8 cellular contexts compared by ENCODE assay signal in genomic region chr20:14142171-14142570, GRCh38.
DNase-seq lines count a peak whose midpoint lies in the region; ATAC-seq and TF ChIP-seq lines count a peak whose summit lies in the region.

No MANE protein-coding gene starts in this region.

- no peaks in the 10 kb centered on the region for H3K36me3 ChIP-seq in left lung

- DNase-seq in Ammon's horn (ENCODE audit: low spot score) (peak; percentile 79), HEK293T (ENCODE audit: extremely low spot score) (peak; percentile 70), NCI-H345 treated with DMSO at 0.1 percent for 48 hours (lab: John Stamatoyannopoulos, UW; ENCODE audit: unreplicated experiment) (peak; percentile 80), cerebellum (ENCODE audit: low spot score) (peak; percentile 20), left lung (peak in 1 of 2 donors; percentile 34)

- H3K4me3 ChIP-seq in left lung: no peak overlapping the region

- POLR2A ChIA-PET in HEK293T (lab: Yijun Ruan, JAX): interaction anchor here (1.8 kb wide), 1 partner anchor 195 kb away, joined by 9 read pairs; the partner anchor contains the start of gene FLRT3

- H3K27me3 ChIP-seq in left lung: no peaks in the 10 kb centered on the region

- no peak for TF ChIP-seq POLR2A in GM18505 (IDR thresholded peaks at IDR 0.05; ENCODE audit: borderline replicate concordance, extremely low read depth, insufficient read depth, insufficient read length)

- peak; percentile 28 for TF ChIP-seq CTCF in left lung (IDR thresholded peaks at IDR 0.05)

- H3K27ac ChIP-seq in left lung: no peak overlapping the region

- no peaks in the 10 kb centered on the region for H3K4me1 ChIP-seq in left lung

- ATAC-seq in left lung (peak; percentile 98), GM18505 (IDR thresholded peaks at IDR 0.05; ENCODE audit: unreplicated experiment) (no peak), HG03175 (IDR thresholded peaks at IDR 0.05; ENCODE audit: unreplicated experiment) (no peak), HG03439 (IDR thresholded peaks at IDR 0.05; ENCODE audit: unreplicated experiment) (no peak)

- no peaks in the 10 kb centered on the region for H3K9me3 ChIP-seq in left lung

- CTCF ChIA-PET in HEK293T (lab: Yijun Ruan, JAX): interaction anchor here (0.8 to 2.2 kb wide), 4 partner anchors 31 to 195 kb away, joined by 3 to 7 read pairs (median 6); partner anchors contain the start of gene FLRT3

- intact Hi-C loops in left lung (cut with DNase I): no loop called here

TF ChIP-seq in HEK293T, 16 proteins besides CTCF, POLR2A, EP300 and RAD21:
- no peak for TF ChIP-seq FOXA1 (IDR thresholded peaks at IDR 0.05)
- TF ChIP-seq LEF1 (IDR thresholded peaks at IDR 0.05; ENCODE audit: borderline replicate concordance): no peak
- TF ChIP-seq TARDBP (IDR thresholded peaks at IDR 0.05): no peak
- no peak for TF ChIP-seq ARNT (IDR thresholded peaks at IDR 0.05)
- TF ChIP-seq, protein P1, sequence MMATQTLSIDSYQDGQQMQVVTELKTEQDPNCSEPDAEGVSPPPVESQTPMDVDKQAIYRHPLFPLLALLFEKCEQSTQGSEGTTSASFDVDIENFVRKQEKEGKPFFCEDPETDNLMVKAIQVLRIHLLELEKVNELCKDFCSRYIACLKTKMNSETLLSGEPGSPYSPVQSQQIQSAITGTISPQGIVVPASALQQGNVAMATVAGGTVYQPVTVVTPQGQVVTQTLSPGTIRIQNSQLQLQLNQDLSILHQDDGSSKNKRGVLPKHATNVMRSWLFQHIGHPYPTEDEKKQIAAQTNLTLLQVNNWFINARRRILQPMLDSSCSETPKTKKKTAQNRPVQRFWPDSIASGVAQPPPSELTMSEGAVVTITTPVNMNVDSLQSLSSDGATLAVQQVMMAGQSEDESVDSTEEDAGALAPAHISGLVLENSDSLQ (IDR thresholded peaks at IDR 0.05): no peak
- TF ChIP-seq SUZ12 (IDR thresholded peaks at IDR 0.05): no peak
- TF ChIP-seq HDGF (IDR thresholded peaks at IDR 0.05; ENCODE audit: borderline replicate concordance): no peak
- no peak for TF ChIP-seq NFRKB (IDR thresholded peaks at IDR 0.05)
- no peak for TF ChIP-seq ZNF384 (IDR thresholded peaks at IDR 0.05)
TF ChIP-seq in HEK293T: peak in this region for 0.
